In genomic region chr2:101252408-101253012, GRCh38 we compare ENCODE assay signal across 1 cellular context.
TF ChIP-seq lines count a peak whose summit lies in the region.

TSS of gene CNOT11 (plus strand) at chr2:101252886. CDS start at chr2:101252965, 79 bp downstream.

TF ChIP-seq in HepG2, 621 proteins besides CTCF, POLR2A, EP300 and RAD21 (continued from another document and continues in another):
- TF ChIP-seq ZBTB49 (CRISPR knock-in tag; IDR thresholded peaks at IDR 0.05; ENCODE audit: borderline replicate concordance) (no peak), HOMEZ (CRISPR knock-in tag; IDR thresholded peaks at IDR 0.05; ENCODE audit: low read depth) (peak; percentile 50; the same call in 1 of the 2 replicates), ZNF776 (CRISPR knock-in tag; IDR thresholded peaks at IDR 0.05) (peak; percentile 63; the same call in 1 of the 2 replicates), ZNF275 (CRISPR knock-in tag; IDR thresholded peaks at IDR 0.05; ENCODE audit: borderline replicate concordance) (0 out of 2 replicates have a peak, but pooled peaks have one; percentile 3), ZNF850 (CRISPR knock-in tag; conservative IDR thresholded peaks at IDR 0.05) (no peak), LCORL (IDR thresholded peaks at IDR 0.05) (no peak), LCORL (CRISPR knock-in tag; IDR thresholded peaks at IDR 0.05) (peak; percentile 58; the same call in 1 of the 2 replicates), ZSCAN30 (CRISPR knock-in tag; IDR thresholded peaks at IDR 0.05) (peak; percentile 85; the same call in 1 of the 2 replicates), JDP2 (CRISPR knock-in tag; IDR thresholded peaks at IDR 0.05; ENCODE audit: borderline replicate concordance) (peak; percentile 37; the same call in 1 of the 2 replicates), RARA (CRISPR knock-in tag; IDR thresholded peaks at IDR 0.05) (peak; percentile 36; the same call in 1 of the 2 replicates), NR2F1 (CRISPR knock-in tag; IDR thresholded peaks at IDR 0.05) (no peak), ZNF441 (CRISPR knock-in tag; IDR thresholded peaks at IDR 0.05; ENCODE audit: borderline replicate concordance) (peak; percentile 64; the same call in 1 of the 2 replicates), ATF4 (CRISPR knock-in tag; IDR thresholded peaks at IDR 0.05) (peak in 1 of 2 experiments; percentile 62; a peak in 1 of 4 replicates), ZEB1 (IDR thresholded peaks at IDR 0.05; ENCODE audit: insufficient replicate concordance, low read depth) (no peak), MATR3 (CRISPR knock-in tag; IDR thresholded peaks at IDR 0.05) (no peak), ZNF296 (CRISPR knock-in tag; conservative IDR thresholded peaks at IDR 0.05) (no peak), PBX2 (CRISPR knock-in tag; IDR thresholded peaks at IDR 0.05) (0 out of 2 replicates have a peak, but pooled peaks have one; percentile 7), PAF1 (CRISPR knock-in tag; IDR thresholded peaks at IDR 0.05) (no peak), SP140L (CRISPR knock-in tag; IDR thresholded peaks at IDR 0.05; ENCODE audit: borderline replicate concordance) (peak; percentile 96), ZSCAN22 (CRISPR knock-in tag; IDR thresholded peaks at IDR 0.05) (0 out of 2 replicates have a peak, but pooled peaks have one; percentile 3), GPN1 (CRISPR knock-in tag; IDR thresholded peaks at IDR 0.05; ENCODE audit: borderline replicate concordance) (no peak), ZNF800 (CRISPR knock-in tag; IDR thresholded peaks at IDR 0.05) (0 out of 2 replicates have a peak, but pooled peaks have one; percentile 2), ZNF501 (CRISPR knock-in tag; IDR thresholded peaks at IDR 0.05) (peak; percentile 75), ZBTB40 (IDR thresholded peaks at IDR 0.05) (no peak), ZBTB40 (CRISPR knock-in tag; IDR thresholded peaks at IDR 0.05) (no peak), ZNF362 (CRISPR knock-in tag; IDR thresholded peaks at IDR 0.05; ENCODE audit: borderline replicate concordance) (no peak), SKI (IDR thresholded peaks at IDR 0.05; ENCODE audit: partially characterized antibody) (peak; percentile 37), ZNF7 (CRISPR knock-in tag; IDR thresholded peaks at IDR 0.05) (no peak), PPARG (CRISPR knock-in tag; conservative IDR thresholded peaks at IDR 0.05) (peak; percentile 62), ZMYM2 (CRISPR knock-in tag; IDR thresholded peaks at IDR 0.05) (peak; percentile 79), PBX3 (CRISPR knock-in tag; IDR thresholded peaks at IDR 0.05; ENCODE audit: borderline replicate concordance) (no peak; the same call in 1 of the 2 replicates), ZNF207 (IDR thresholded peaks at IDR 0.05; ENCODE audit: borderline replicate concordance) (no peak), CBFB (CRISPR knock-in tag; IDR thresholded peaks at IDR 0.05) (0 out of 2 replicates have a peak, but pooled peaks have one; percentile 43), ATM (IDR thresholded peaks at IDR 0.05; ENCODE audit: borderline replicate concordance) (no peak), RFX3 (CRISPR knock-in tag; IDR thresholded peaks at IDR 0.05) (no peak), KDM2A (CRISPR knock-in tag; IDR thresholded peaks at IDR 0.05; ENCODE audit: borderline replicate concordance, low read depth) (peak; percentile 99), ZNF563 (CRISPR knock-in tag; IDR thresholded peaks at IDR 0.05) (0 out of 2 replicates have a peak, but pooled peaks have one; percentile 92), BATF2 (CRISPR knock-in tag; IDR thresholded peaks at IDR 0.05) (peak; percentile 75), NFKBIZ (CRISPR knock-in tag; IDR thresholded peaks at IDR 0.05) (0 out of 2 replicates have a peak, but pooled peaks have one; percentile 57)
